Comparison of ENCODE assay signal across 12 cellular contexts in genomic region chrY:7289889-7290853, GRCh38.
A peak's percentile ranks its signal among the peaks of the same experiment; 100 is the strongest.
DNase-seq lines count a peak whose midpoint lies in the region; ATAC-seq and TF ChIP-seq lines count a peak whose summit lies in the region.
"Had no signal": no experiment of that assay in that cellular context is flagged by ENCODE, and none has a peak within 500 bp of the region (broad histone marks: within the 10 kb centered on the region; RNA-seq: fewer than 3 reads in every experiment).

No MANE protein-coding gene starts in this region.

- ATAC-seq in GM19372 (IDR thresholded peaks at IDR 0.05; ENCODE audit: low read depth, unreplicated experiment) (peak; percentile 79), HG03280 (IDR thresholded peaks at IDR 0.05; ENCODE audit: unreplicated experiment) (peak; percentile 79)
- ATAC-seq: left ventricle myocardium superior had no signal

- H3K4me1 Mint-ChIP-seq in CD14-positive monocyte = peaks cover 28% of the 10 kb centered on the region
- H3K4me1 Mint-ChIP-seq in activated naive CD8-positive, alpha-beta T cell (ENCODE audit: low read depth) = peaks cover 57% of the 10 kb centered on the region

- DNase-seq in CD14-positive monocyte (ENCODE audit: low spot score) (no peak), SK-N-DZ (ENCODE audit: low spot score) (no peak), ovary (no peak), substantia nigra (lab: John Stamatoyannopoulos, UW) (no peak), T1000 (lab: John Stamatoyannopoulos, UW) (no peak)
- DNase-seq: dermis blood vessel endothelial cell, left ventricle myocardium superior, NCI-H1105 had no signal

- H3K36me3 Mint-ChIP-seq in CD14-positive monocyte = peaks cover 0 to 11% of the 10 kb centered on the region in 2 donors
- H3K36me3 Mint-ChIP-seq in activated naive CD8-positive, alpha-beta T cell = no peaks in the 10 kb centered on the region

- no peaks in the 10 kb centered on the region for H3K27me3 ChIP-seq in ovary
- H3K27me3 ChIP-seq: BLaER1 had no signal

- H3K27ac Mint-ChIP-seq in CD14-positive monocyte = peak overlapping the region in 2 of 7 donors; percentile 81 to 88
- H3K27ac Mint-ChIP-seq in activated naive CD8-positive, alpha-beta T cell = peak overlapping the region; percentile 91

- H3K9me3 ChIP-seq in ovary = no peaks in the 10 kb centered on the region
- H3K9me3 ChIP-seq: BLaER1 had no signal

- H3K9me3 Mint-ChIP-seq in CD14-positive monocyte = no peaks in the 10 kb centered on the region
- no peaks in the 10 kb centered on the region for H3K9me3 Mint-ChIP-seq in activated naive CD8-positive, alpha-beta T cell (ENCODE audit: low read depth)

- intact Hi-C loops in CD14-positive monocyte (cut with micrococcal nuclease) = no loop called here
- intact Hi-C loops in ovary (cut with DNase I) = no loop called here

- no peaks in the 10 kb centered on the region for H3K27me3 Mint-ChIP-seq in CD14-positive monocyte (ENCODE audit: low read depth in 3 of 3)
- no peaks in the 10 kb centered on the region for H3K27me3 Mint-ChIP-seq in activated naive CD8-positive, alpha-beta T cell

- H3K4me3 ChIP-seq in ovary = no peak overlapping the region
- H3K4me3 ChIP-seq: BLaER1 had no signal

- H3K4me1 ChIP-seq in ovary (ENCODE audit: insufficient read depth) = no peaks in the 10 kb centered on the region
- H3K4me1 ChIP-seq: BLaER1 had no signal

- H3K36me3 ChIP-seq in ovary = no peaks in the 10 kb centered on the region
- H3K36me3 ChIP-seq: BLaER1 had no signal

- TF ChIP-seq CTCF in CD14-positive monocyte (IDR thresholded peaks at IDR 0.05) (no peak), ovary (IDR thresholded peaks at IDR 0.05) (no peak)

- TF ChIP-seq EP300 in ovary (IDR thresholded peaks at IDR 0.05) = no peak

- WGBS in ovary, 3 donors = no CpG with 5 or more reads among the region's 10 CpGs

- peak overlapping the region; percentile 71 to 82 for H3K4me3 Mint-ChIP-seq in CD14-positive monocyte
- H3K4me3 Mint-ChIP-seq in activated naive CD8-positive, alpha-beta T cell = peak overlapping the region; percentile 81

- no peak overlapping the region for H3K27ac ChIP-seq in ovary
- H3K27ac ChIP-seq in substantia nigra (ENCODE audit: low read depth, low read length, poor library complexity, severe bottlenecking) = no peak overlapping the region
- H3K27ac ChIP-seq: BLaER1 had no signal

- no peak for TF ChIP-seq POLR2A in ovary (IDR thresholded peaks at IDR 0.05)
